ENCODE assay signal across 1 cellular context in genomic region chr1:54764132-54764921, GRCh38.
A peak's percentile ranks its signal among the peaks of the same experiment; 100 is the strongest.
TF ChIP-seq lines count a peak whose summit lies in the region.

TSS of gene PARS2 (minus strand) at chr1:54764523. CDS start at chr1:54759161, 5,362 bp downstream.

TF ChIP-seq in HepG2, 621 proteins besides CTCF, POLR2A, EP300 and RAD21 (continued from another document and continues in another):
- TF ChIP-seq STAT6 (CRISPR knock-in tag; IDR thresholded peaks at IDR 0.05; ENCODE audit: borderline replicate concordance) (no peak), DZIP1 (CRISPR knock-in tag; IDR thresholded peaks at IDR 0.05) (0 out of 2 replicates have a peak, but pooled peaks have one; percentile 49), ZNF235 (CRISPR knock-in tag; IDR thresholded peaks at IDR 0.05; ENCODE audit: borderline replicate concordance) (0 out of 2 replicates have a peak, but pooled peaks have one; percentile 29), ZNF557 (CRISPR knock-in tag; IDR thresholded peaks at IDR 0.05) (no peak), KLF6 (CRISPR knock-in tag; IDR thresholded peaks at IDR 0.05) (no peak), ZNF780A (CRISPR knock-in tag; IDR thresholded peaks at IDR 0.05) (no peak), NR2F1 (CRISPR knock-in tag; IDR thresholded peaks at IDR 0.05) (no peak), ZKSCAN1 (IDR thresholded peaks at IDR 0.05; ENCODE audit: low read length) (no peak), SP1 (IDR thresholded peaks at IDR 0.05) (no peak), SP1 (CRISPR knock-in tag; IDR thresholded peaks at IDR 0.05) (peak; percentile 61; the same call in 1 of the 2 replicates), ELF1 (CRISPR knock-in tag; IDR thresholded peaks at IDR 0.05) (peak; percentile 86), ZBTB1 (CRISPR knock-in tag; IDR thresholded peaks at IDR 0.05; ENCODE audit: borderline replicate concordance) (no peak), FOXO1 (CRISPR knock-in tag; IDR thresholded peaks at IDR 0.05) (no peak), SCMH1 (CRISPR knock-in tag; IDR thresholded peaks at IDR 0.05; ENCODE audit: borderline replicate concordance) (no peak), BRD4 (CRISPR knock-in tag; IDR thresholded peaks at IDR 0.05) (no peak; the same call in 1 of the 2 replicates), FOXP4 (CRISPR knock-in tag; IDR thresholded peaks at IDR 0.05) (no peak), SIX1 (CRISPR knock-in tag; IDR thresholded peaks at IDR 0.05; ENCODE audit: borderline replicate concordance) (no peak), ZBTB40 (IDR thresholded peaks at IDR 0.05) (peak; percentile 71), ZBTB40 (CRISPR knock-in tag; IDR thresholded peaks at IDR 0.05) (peak; percentile 66; the same call in 1 of the 2 replicates), RBM39 (IDR thresholded peaks at IDR 0.05; ENCODE audit: low read depth, low read length, poor library complexity, severe bottlenecking) (no peak), ZFP91 (CRISPR knock-in tag; IDR thresholded peaks at IDR 0.05; ENCODE audit: borderline replicate concordance) (peak; percentile 89; the same call in 1 of the 2 replicates), ZNF124 (CRISPR knock-in tag; IDR thresholded peaks at IDR 0.05) (no peak), ZNF326 (CRISPR knock-in tag; IDR thresholded peaks at IDR 0.05; ENCODE audit: borderline replicate concordance) (no peak), YY1 (IDR thresholded peaks at IDR 0.05; ENCODE audit: insufficient read depth, insufficient replicate concordance, low read depth, low read length) (peak; percentile 15), THRA (CRISPR knock-in tag; IDR thresholded peaks at IDR 0.05; ENCODE audit: borderline replicate concordance) (no peak), ZNF282 (IDR thresholded peaks at IDR 0.05; ENCODE audit: partially characterized antibody) (no peak), SOX5 (CRISPR knock-in tag; IDR thresholded peaks at IDR 0.05; ENCODE audit: borderline replicate concordance) (peak; percentile 29; the same call in 1 of the 2 replicates), ZNF20 (CRISPR knock-in tag; IDR thresholded peaks at IDR 0.05) (no peak), ZNF383 (CRISPR knock-in tag; IDR thresholded peaks at IDR 0.05; ENCODE audit: borderline replicate concordance) (no peak), ZBTB7A (CRISPR knock-in tag; IDR thresholded peaks at IDR 0.05) (peak; percentile 89; the same call in 1 of the 2 replicates), HINFP (CRISPR knock-in tag; IDR thresholded peaks at IDR 0.05; ENCODE audit: low read depth) (no peak), PHF21A (CRISPR knock-in tag; IDR thresholded peaks at IDR 0.05) (peak; percentile 67; the same call in 1 of the 2 replicates), HNF4G (IDR thresholded peaks at IDR 0.05; ENCODE audit: borderline replicate concordance, low read depth, low read length) (no peak), HNF4G (CRISPR knock-in tag; IDR thresholded peaks at IDR 0.05; ENCODE audit: borderline replicate concordance, low read depth) (no peak), MATR3 (CRISPR knock-in tag; IDR thresholded peaks at IDR 0.05) (no peak), ATF2 (CRISPR knock-in tag; IDR thresholded peaks at IDR 0.05) (no peak), JUN (CRISPR knock-in tag; IDR thresholded peaks at IDR 0.05) (no peak)
